17 cellular contexts compared by ENCODE assay signal in the genomic region with DNA sequence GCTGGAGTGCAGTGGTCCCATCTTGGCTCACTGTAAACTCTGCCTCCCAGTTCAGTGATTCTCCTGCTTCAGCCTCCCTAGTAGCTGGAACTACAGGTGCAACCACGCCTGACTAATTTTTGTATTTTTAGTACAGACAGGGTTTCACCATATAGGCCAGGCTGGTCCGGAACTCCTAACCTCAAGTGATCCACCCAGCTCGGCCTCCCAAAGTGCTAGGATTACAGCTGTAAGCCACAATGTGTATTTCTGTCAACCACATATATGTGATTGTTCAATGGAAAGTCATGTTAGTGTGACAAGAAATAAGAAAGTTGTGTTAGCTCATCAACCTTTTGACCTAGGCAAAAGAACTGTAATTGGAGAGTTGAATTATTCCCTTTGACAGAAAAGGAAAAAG.
"Had no signal": no experiment of that assay in that cellular context is flagged by ENCODE, and none has a peak within 500 bp of the region (broad histone marks: within the 10 kb centered on the region; RNA-seq: fewer than 3 reads in every experiment).

No MANE protein-coding gene starts in this region.

- H3K9me3 ChIP-seq: esophagus squamous epithelium, right atrium auricular region, tibial nerve, uterus had no signal

- DNase-seq: activated CD4-positive, alpha-beta T cell treated with anti-CD3 and anti-CD28 coated beads, Interleukin-2, amount 10 ng/mL, durations not matched to agents 24 days and 14 days; activated CD4-positive, CD25-positive, alpha-beta regulatory T cell; activated naive CD4-positive, alpha-beta T cell; anterior cingulate cortex; cortex of kidney; effector CD4-positive, alpha-beta T cell; esophagus squamous epithelium; hippocampal formation; kidney; mesenchymal stem cell; stimulated activated CD4-positive, alpha-beta T cell treated with anti-CD3 and anti-CD28 coated beads, Interleukin-4, amount 100 ng/mL, for 24 hours; stimulated activated naive CD4-positive, alpha-beta T cell; uterus had no signal

- ATAC-seq: natural killer cell treated with Interleukin-12 subunit alpha and Interleukin-12 subunit beta and Interleukin-15 and Interleukin-18, amount 100 ng/mL, for 72 hours had no signal

- H3K27ac ChIP-seq: esophagus squamous epithelium, right atrium auricular region, skin epidermis, tibial nerve, uterus had no signal

- H3K27me3 ChIP-seq: esophagus squamous epithelium, right atrium auricular region, tibial nerve, uterus had no signal

- H3K4me1 ChIP-seq: esophagus squamous epithelium, right atrium auricular region, tibial nerve, uterus had no signal

- H3K36me3 ChIP-seq: esophagus squamous epithelium, right atrium auricular region, tibial nerve, uterus had no signal

- H3K4me3 ChIP-seq: esophagus squamous epithelium, right atrium auricular region, skin epidermis, tibial nerve, uterus had no signal
